In the genomic region with DNA sequence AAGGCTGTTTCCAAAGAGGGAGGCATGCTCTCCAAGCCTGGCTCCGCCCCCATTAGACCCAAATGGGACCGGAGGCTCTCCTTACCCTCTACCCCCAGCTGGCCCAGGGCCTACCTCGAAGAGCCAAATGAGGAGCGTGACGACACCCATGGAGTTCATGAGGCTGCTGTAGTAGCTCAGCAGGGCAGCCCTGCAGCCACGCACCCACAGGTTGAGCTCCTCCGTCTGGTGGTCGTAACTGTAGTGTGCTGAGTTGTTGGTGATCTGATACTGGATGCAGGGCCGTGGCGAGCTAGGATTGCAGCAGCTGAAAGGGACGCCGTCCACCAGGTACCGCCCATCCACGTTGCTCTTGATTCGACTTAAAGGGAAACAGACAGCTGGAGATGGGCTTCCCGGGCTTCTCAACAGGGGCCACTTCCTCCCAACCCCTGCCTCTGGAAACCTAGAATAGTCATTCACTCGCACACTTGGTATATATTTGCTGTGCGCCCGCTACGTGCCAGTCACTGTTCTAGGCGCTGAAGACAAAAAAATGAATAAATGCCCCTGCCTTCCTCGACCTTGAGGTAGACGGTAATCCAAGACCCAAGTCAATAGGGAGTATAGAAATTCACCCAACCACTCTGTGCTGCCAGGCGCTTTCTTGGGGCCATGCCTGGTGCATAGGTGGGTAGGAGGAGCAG, we compare ENCODE assay signal across 13 cellular contexts. TPM values are rescaled to one million over a fixed set of nuclear protein-coding genes. Genes with fewer than 3 reads are reported as not detected.
DNase-seq lines count a peak whose midpoint lies in the region; ATAC-seq and TF ChIP-seq lines count a peak whose summit lies in the region.
"Had no signal": no experiment of that assay in that cellular context is flagged by ENCODE, and none has a peak within 500 bp of the region (broad histone marks: within the 10 kb centered on the region; RNA-seq: fewer than 3 reads in every experiment).

No MANE protein-coding gene starts in this region.

- no peak for DNase-seq in IMR-90
- peak; percentile 71 for DNase-seq in brain microvascular endothelial cell
- DNase-seq in iPS DF 4.7 (ENCODE audit: extremely low read depth, low spot score), result peak; percentile 44
- DNase-seq in sciatic nerve (ENCODE audit: low spot score), result peak; percentile 76
- DNase-seq in activated CD8-positive, alpha-beta memory T cell treated with anti-CD3 and anti-CD28 coated beads, Interleukin-2, amount 10 ng/mL, durations not matched to agents 7 days and 5 days, result no peak
- no peak for DNase-seq in GM20000 (ENCODE audit: low spot score)
- DNase-seq in GM19240 (ENCODE audit: insufficient read length, low spot score), result no peak
- DNase-seq: activated CD8-positive, alpha-beta memory T cell treated with anti-CD3 and anti-CD28 coated beads for 24 hours; CD8-positive, alpha-beta T cell; SK-N-SH had no signal

- H3K18ac ChIP-seq in IMR-90 (ENCODE audit: low read depth, low read length), result no peak overlapping the region

- H3K9me1 ChIP-seq in IMR-90 (ENCODE audit: insufficient read depth, low read length), result peaks cover 12% of the 10 kb centered on the region

- TF ChIP-seq CTCF in IMR-90 (conservative IDR thresholded peaks at IDR 0.05; ENCODE audit: low read depth, low read length) (no peak), brain microvascular endothelial cell (IDR thresholded peaks at IDR 0.05; ENCODE audit: low read depth, low read length, missing control alignments) (no peak), GM20000 (IDR thresholded peaks at IDR 0.05; ENCODE audit: extremely low read depth, missing control alignments) (no peak)

- no peak for TF ChIP-seq RAD21 in IMR-90 (IDR thresholded peaks at IDR 0.05; ENCODE audit: low read length)

- H4K91ac ChIP-seq in IMR-90 (ENCODE audit: insufficient read depth, low read depth, low read length), result no peak overlapping the region

- ATAC-seq in IMR-90 (ENCODE audit: low read depth) (no peak), sciatic nerve (peak; percentile 77), GM19035 (IDR thresholded peaks at IDR 0.05; ENCODE audit: unreplicated experiment) (no peak)
- ATAC-seq in activated CD8-positive, alpha-beta memory T cell treated with anti-CD3 and anti-CD28 coated beads, Interleukin-2, amount 10 ng/mL, durations not matched to agents 7 days and 5 days, result no peak
- ATAC-seq: CD8-positive, alpha-beta T cell had no signal

- POLR2A ChIA-PET in IMR-90 (lab: Charles Lee; ENCODE audit: unreplicated experiment), result no interaction called here

- H3K56ac ChIP-seq in IMR-90 (ENCODE audit: extremely low read depth, insufficient read depth, low read length), result no peak overlapping the region

- no TSS peak for BruUV-seq in IMR-90 (replicated peaks; lab: Mats Ljungman, UMichigan)

- no peak overlapping the region for H3K14ac ChIP-seq in IMR-90 (replicated peaks; ENCODE audit: low read depth, low read length)

- H3K9me3 ChIP-seq in IMR-90 (ENCODE audit: control insufficient read depth, insufficient read depth, low read length), result no peaks in the 10 kb centered on the region
- H3K9me3 ChIP-seq: ascending aorta, SK-N-SH had no signal

- dilution Hi-C loops in IMR-90 (cut with HindIII; ENCODE audit: low sequenced_read_pairs, unreplicated experiment), result no loop called here

- intact Hi-C loops in IMR-90 (cut with micrococcal nuclease) (no loop called here), sciatic nerve (cut with DNase I) (no loop called here)

- no peak overlapping the region for H3K4ac ChIP-seq in IMR-90 (ENCODE audit: low read depth, low read length)

- H4K20me1 ChIP-seq in IMR-90 (ENCODE audit: insufficient read depth, low read length), result no peaks in the 10 kb centered on the region

- no peaks in the 10 kb centered on the region for H3K27me3 Mint-ChIP-seq in activated CD8-positive, alpha-beta memory T cell treated with anti-CD3 and anti-CD28 coated beads, Interleukin-2, amount 10 ng/mL, durations not matched to agents 7 days and 5 days

- H3K23ac ChIP-seq in IMR-90 (ENCODE audit: low read depth, low read length), result no peak overlapping the region

- H2BK5ac ChIP-seq in IMR-90 (ENCODE audit: low read depth, low read length, poor library complexity, severe bottlenecking), result no peak overlapping the region

- H3K4me2 ChIP-seq in IMR-90 (ENCODE audit: low read depth, low read length), result no peak overlapping the region
- H3K4me2 ChIP-seq: SK-N-SH had no signal

- WGBS in IMR-90 (ENCODE audit: extremely low coverage in 2 of 2, insufficient read length in 1 of 2), 2 experiments, result 33% methylated on average over 1 of the region's 24 CpGs; no CpG with 5 or more reads in 1 of the 2 experiments

- no peak overlapping the region for H2BK120ac ChIP-seq in IMR-90 (ENCODE audit: low read depth, low read length)

- H3K79me1 ChIP-seq in IMR-90 (ENCODE audit: low read depth in 1 of 2, low read length in 2 of 2), result no peaks in the 10 kb centered on the region

- no peak overlapping the region for H3K9ac ChIP-seq in IMR-90 (ENCODE audit: low read depth, low read length)
- H3K9ac ChIP-seq: SK-N-SH had no signal

- CTCF ChIA-PET in IMR-90 (lab: Yijun Ruan, JAX), result interaction anchor here (0.6 kb wide), 1 partner anchor 257 kb away, joined by 4 read pairs; no protein-coding TSS in a partner anchor
- CTCF ChIA-PET in activated CD8-positive, alpha-beta memory T cell treated with anti-CD3 and anti-CD28 coated beads, Interleukin-2, amount 10 ng/mL, durations not matched to agents 7 days and 5 days (lab: Charles Lee), result interaction anchor here (0.8 to 1.9 kb wide), 3 partner anchors 11 to 42 kb away, joined by 3 to 6 read pairs (median 6); a partner anchor contains a TSS

- no peak overlapping the region for H4K5ac ChIP-seq in IMR-90 (ENCODE audit: low read depth, low read length)

- H3K4me1 Mint-ChIP-seq in activated CD8-positive, alpha-beta memory T cell treated with anti-CD3 and anti-CD28 coated beads, Interleukin-2, amount 10 ng/mL, durations not matched to agents 7 days and 5 days, result peaks cover 15% of the 10 kb centered on the region

- no peak overlapping the region for H3K4me3 ChIP-seq in IMR-90 (ENCODE audit: insufficient read depth, low read depth, low read length)
- peak overlapping the region; percentile 55 for H3K4me3 ChIP-seq in brain microvascular endothelial cell (ENCODE audit: low read depth, low read length)

- H3K36me3 ChIP-seq in IMR-90 (ENCODE audit: control insufficient read depth, insufficient read depth, low read length) (peaks cover 1% of the 10 kb centered on the region; the same call in 1 of the 2 replicates), brain microvascular endothelial cell (replicated peaks) (no peaks in the 10 kb centered on the region)
- H3K36me3 ChIP-seq: ascending aorta had no signal

- H3K9me3 Mint-ChIP-seq in activated CD8-positive, alpha-beta memory T cell treated with anti-CD3 and anti-CD28 coated beads, Interleukin-2, amount 10 ng/mL, durations not matched to agents 7 days and 5 days (ENCODE audit: low read depth), result no peaks in the 10 kb centered on the region
- H3K9me3 Mint-ChIP-seq: CD8-positive, alpha-beta T cell had no signal

- H3K27ac Mint-ChIP-seq in activated CD8-positive, alpha-beta memory T cell treated with anti-CD3 and anti-CD28 coated beads, Interleukin-2, amount 10 ng/mL, durations not matched to agents 7 days and 5 days, result no peak overlapping the region
- H3K27ac Mint-ChIP-seq: CD8-positive, alpha-beta T cell had no signal

- peak overlapping the region; percentile 72 for H2AFZ ChIP-seq in IMR-90 (replicated peaks; ENCODE audit: low read length, poor library complexity)

- no peak overlapping the region for H2AK9ac ChIP-seq in IMR-90 (replicated peaks; ENCODE audit: low read depth, low read length, poor library complexity)

- H3K36me3 Mint-ChIP-seq in activated CD8-positive, alpha-beta memory T cell treated with anti-CD3 and anti-CD28 coated beads, Interleukin-2, amount 10 ng/mL, durations not matched to agents 7 days and 5 days, result no peaks in the 10 kb centered on the region
- H3K36me3 Mint-ChIP-seq: CD8-positive, alpha-beta T cell had no signal

- in situ Hi-C loops in IMR-90 (cut with MboI; ENCODE audit: low sequenced_read_pairs) (no loop called here), brain microvascular endothelial cell (cut with HindIII; ENCODE audit: low pct_ligation_motif_present, low sequenced_read_pairs) (no loop called here)

- no peak overlapping the region for H3K4me3 Mint-ChIP-seq in activated CD8-positive, alpha-beta memory T cell treated with anti-CD3 and anti-CD28 coated beads, Interleukin-2, amount 10 ng/mL, durations not matched to agents 7 days and 5 days
- H3K4me3 Mint-ChIP-seq: CD8-positive, alpha-beta T cell had no signal

- no peaks in the 10 kb centered on the region for H3K27me3 ChIP-seq in IMR-90 (ENCODE audit: control insufficient read depth, insufficient read depth, low read length)
- H3K27me3 ChIP-seq in brain microvascular endothelial cell (replicated peaks), result no peaks in the 10 kb centered on the region
- H3K27me3 ChIP-seq: ascending aorta had no signal

- H4K8ac ChIP-seq in IMR-90 (ENCODE audit: low read depth in 2 of 2, low read length in 2 of 2), result no peak overlapping the region

- no peak overlapping the region for H2BK20ac ChIP-seq in IMR-90 (ENCODE audit: low read depth, low read length)

- no peak overlapping the region for H2BK15ac ChIP-seq in IMR-90 (ENCODE audit: low read depth, low read length)

- H3K27ac ChIP-seq in IMR-90 (ENCODE audit: insufficient read depth, low read length) (no peak overlapping the region), brain microvascular endothelial cell (peak overlapping the region; percentile 51)
- H3K27ac ChIP-seq: ascending aorta had no signal

- TF ChIP-seq POLR2A in IMR-90 (IDR thresholded peaks at IDR 0.05; ENCODE audit: low read depth, low read length), result no peak

- H3K4me1 ChIP-seq in IMR-90 (ENCODE audit: control insufficient read depth, insufficient read depth, low read length), result peaks cover 5% of the 10 kb centered on the region
- H3K4me1 ChIP-seq: ascending aorta had no signal

- no peak overlapping the region for H2AK5ac ChIP-seq in IMR-90 (ENCODE audit: low read depth, low read length)

TF ChIP-seq in IMR-90, 13 proteins besides CTCF, POLR2A, EP300 and RAD21 (continues in another document):
- TF ChIP-seq SMC3 (IDR thresholded peaks at IDR 0.05; ENCODE audit: low read depth, low read length) (no peak), CHD1 (IDR thresholded peaks at IDR 0.05; ENCODE audit: low read depth, low read length) (no peak)

RNA-seq across cellular contexts. Expression of a gene that starts 18.0 kb away (rescaled TPM):
- total RNA-seq in IMR-90 (2012; rRNA removed) (0.83 and 1.1 TPM in 2 replicates), sciatic nerve (2.4 TPM)
- polyA plus RNA-seq in IMR-90 (2012; rRNA removed), result 0.90 and 1.0 TPM in 2 replicates
- polyA plus RNA-seq in IMR-90 (2012; cell fraction: cytosol; rRNA removed), result 0.52 and 0.59 TPM in 2 replicates
- polyA plus RNA-seq in IMR-90 (2012; cell fraction: nucleus; rRNA removed; ENCODE audit: low replicate concordance), result 1.2 and 1.9 TPM in 2 replicates
- under 1 TPM in 1 of 2 experiments, not detected in 1; 0.07 TPM for total RNA-seq in activated CD8-positive, alpha-beta memory T cell treated with anti-CD3 and anti-CD28 coated beads, Interleukin-2, amount 10 ng/mL, durations not matched to agents 7 days and 5 days
- total RNA-seq: CD8-positive, alpha-beta T cell; HT1080 had no signal
- polyA plus RNA-seq: SK-N-SH had no signal

RNA-seq across cellular contexts. Expression of a gene that starts 41.5 kb away (rescaled TPM):
- total RNA-seq in IMR-90 (2012; rRNA removed) (32.6 and 33.9 TPM in 2 replicates), sciatic nerve (12.7 TPM)
- 20.2 and 23.0 TPM in 2 replicates for polyA plus RNA-seq in IMR-90 (2012; rRNA removed)
- 15.0 and 20.0 TPM in 2 replicates for polyA plus RNA-seq in IMR-90 (2012; cell fraction: cytosol; rRNA removed)
- polyA plus RNA-seq in IMR-90 (2012; cell fraction: nucleus; rRNA removed; ENCODE audit: low replicate concordance), result 8.4 and 10.7 TPM in 2 replicates
- 10 to 100 TPM; 29.8 to 35.5 TPM for total RNA-seq in activated CD8-positive, alpha-beta memory T cell treated with anti-CD3 and anti-CD28 coated beads, Interleukin-2, amount 10 ng/mL, durations not matched to agents 7 days and 5 days

Comparison
In these comparisons a context has a peak if more than half of its experiments do, and no peak if none do; other contexts are left out.
1. DNase-seq: peak in brain microvascular endothelial cell (single experiment), iPS DF 4.7 (single experiment) and sciatic nerve (single experiment); none in IMR-90 (single experiment), activated CD8-positive, alpha-beta memory T cell treated with anti-CD3 and anti-CD28 coated beads, Interleukin-2, amount 10 ng/mL, durations not matched to agents 7 days and 5 days (single experiment), GM20000 (single experiment) and GM19240 (single experiment).